21 cellular contexts compared by ENCODE assay signal in genomic region chr1:164721037-164721496, GRCh38.
A peak's percentile ranks its signal among the peaks of the same experiment; 100 is the strongest.
DNase-seq lines count a peak whose midpoint lies in the region; ATAC-seq and TF ChIP-seq lines count a peak whose summit lies in the region.
"Had no signal": no experiment of that assay in that cellular context is flagged by ENCODE, and none has a peak within 500 bp of the region (broad histone marks: within the 10 kb centered on the region; RNA-seq: fewer than 3 reads in every experiment).

No MANE protein-coding gene starts in this region.

- H3K27ac ChIP-seq in body of pancreas (peak overlapping the region; percentile 1 to 72 (median 50)), lower lobe of right lung (peak overlapping the region; percentile 8), smooth muscle cell (ENCODE audit: low read depth) (peak overlapping the region; percentile 74), ovary (no peak overlapping the region), neuronal stem cell (replicated peaks; ENCODE audit: low read length) (no peak overlapping the region)

- H4K8ac ChIP-seq in neuronal stem cell (ENCODE audit: low read depth, low read length): no peak overlapping the region

- no peaks in the 10 kb centered on the region for H3K27me3 ChIP-seq in Loucy (ENCODE audit: insufficient read depth, low read length, poor library complexity, severe bottlenecking)
- H3K27me3 ChIP-seq in body of pancreas: no peaks in the 10 kb centered on the region
- no peaks in the 10 kb centered on the region for H3K27me3 ChIP-seq in lower lobe of right lung (ENCODE audit: low read depth)
- H3K27me3 ChIP-seq in smooth muscle cell (ENCODE audit: low read depth): no peaks in the 10 kb centered on the region
- H3K27me3 ChIP-seq in ovary: no peaks in the 10 kb centered on the region
- no peaks in the 10 kb centered on the region for H3K27me3 ChIP-seq in neuronal stem cell (ENCODE audit: control insufficient read depth in 3 of 3, insufficient read depth in 3 of 3, low read depth in 1 of 3, low read length in 3 of 3)
- H3K27me3 ChIP-seq: tibial nerve had no signal

- TF ChIP-seq CTCF in Loucy (conservative IDR thresholded peaks at IDR 0.05; ENCODE audit: low read length) (no peak), body of pancreas (IDR thresholded peaks at IDR 0.05) (no peak), lower lobe of right lung (IDR thresholded peaks at IDR 0.05) (no peak), smooth muscle cell (IDR thresholded peaks at IDR 0.05; ENCODE audit: borderline replicate concordance, insufficient read depth, poor library complexity, severe bottlenecking) (no peak), ovary (IDR thresholded peaks at IDR 0.05) (no peak)

- H2BK12ac ChIP-seq in neuronal stem cell (ENCODE audit: low read length): no peak overlapping the region

- H3K4me1 ChIP-seq in Loucy (ENCODE audit: insufficient read depth, low read length, poor library complexity, severe bottlenecking) (peaks cover 20% of the 10 kb centered on the region), body of pancreas (peaks cover 95% of the 10 kb centered on the region), lower lobe of right lung (peaks cover 50% of the 10 kb centered on the region), smooth muscle cell (ENCODE audit: low read depth) (peaks cover 11% of the 10 kb centered on the region), ovary (ENCODE audit: insufficient read depth) (peaks cover 29% of the 10 kb centered on the region), neuronal stem cell (ENCODE audit: control insufficient read depth in 2 of 2, insufficient read depth in 1 of 2, low read depth in 1 of 2, low read length in 2 of 2) (peaks cover 0 to 1% of the 10 kb centered on the region in 2 donors)

- no peak for TF ChIP-seq POLR2A in body of pancreas (IDR thresholded peaks at IDR 0.05)
- TF ChIP-seq POLR2A in ovary (IDR thresholded peaks at IDR 0.05): no peak

- no peak overlapping the region for H3K23ac ChIP-seq in neuronal stem cell (ENCODE audit: low read depth, low read length, poor library complexity)

- H4K91ac ChIP-seq in neuronal stem cell (ENCODE audit: low read depth, low read length, poor library complexity): no peak overlapping the region

- H3K79me1 ChIP-seq in neuronal stem cell (ENCODE audit: low read depth, low read length): peaks cover 2% of the 10 kb centered on the region

- no peak for ATAC-seq in body of pancreas
- no peak for ATAC-seq in lower lobe of right lung
- no peak for ATAC-seq in HG03432 (IDR thresholded peaks at IDR 0.05; ENCODE audit: unreplicated experiment)
- ATAC-seq in GM19035 (IDR thresholded peaks at IDR 0.05; ENCODE audit: unreplicated experiment): no peak
- ATAC-seq: CD8-positive, alpha-beta T cell; stimulated activated naive CD8-positive, alpha-beta T cell treated with anti-CD3 and anti-CD28 coated beads, Interleukin-15, Interleukin-2, amounts not matched to agents 100 U/mL and 50 U/mL, for 24 hours had no signal

- DNase-seq in body of pancreas (no peak), lower lobe of right lung (no peak), smooth muscle cell (lab: John Stamatoyannopoulos, UW; ENCODE audit: unreplicated experiment) (no peak), ovary (no peak), neuronal stem cell (ENCODE audit: low spot score) (no peak)
- DNase-seq: activated CD4-positive, alpha-beta memory T cell treated with anti-CD3 and anti-CD28 coated beads, Interleukin-2, amount 10 ng/mL, durations not matched to agents 7 days and 5 days; activated naive CD4-positive, alpha-beta T cell; aorta; CD8-positive, alpha-beta T cell; DMS153; hypothalamus; naive thymus-derived CD4-positive, alpha-beta T cell; NCI-H1930; small intestine; stimulated activated CD4-positive, alpha-beta T cell treated with anti-CD3 and anti-CD28 coated beads, Interleukin-2, amount 100 ng/mL, for 48 hours; stimulated activated naive CD8-positive, alpha-beta T cell treated with anti-CD3 and anti-CD28 coated beads, Interleukin-15, Interleukin-2, amounts not matched to agents 100 U/mL and 50 U/mL, for 24 hours; T1000 had no signal

- no peak overlapping the region for H3K9ac ChIP-seq in Loucy (ENCODE audit: low read depth, low read length, poor library complexity, severe bottlenecking)
- peak overlapping the region; percentile 13 for H3K9ac ChIP-seq in smooth muscle cell (ENCODE audit: low read depth)
- no peak overlapping the region for H3K9ac ChIP-seq in neuronal stem cell (ENCODE audit: low read depth, low read length, poor library complexity)

- H2BK15ac ChIP-seq in neuronal stem cell (ENCODE audit: low read length): no peak overlapping the region

- intact Hi-C loops in body of pancreas (cut with DNase I): no loop called here
- intact Hi-C loops in lower lobe of right lung (cut with DNase I): no loop called here
- intact Hi-C loops in ovary (cut with DNase I): loop anchor here in 1 of 4 donors (10.0 kb wide), 1 partner anchor 64 kb away; no protein-coding TSS in a partner anchor

- peak overlapping the region; percentile 35 for H3K4me3 ChIP-seq in Loucy (ENCODE audit: low read length, poor library complexity, severe bottlenecking)
- no peak overlapping the region for H3K4me3 ChIP-seq in body of pancreas
- H3K4me3 ChIP-seq in lower lobe of right lung: no peak overlapping the region
- H3K4me3 ChIP-seq in smooth muscle cell: no peak overlapping the region
- H3K4me3 ChIP-seq in ovary: no peak overlapping the region
- no peak overlapping the region for H3K4me3 ChIP-seq in neuronal stem cell (ENCODE audit: low read length in 2 of 2)
- H3K4me3 ChIP-seq: tibial nerve had no signal

- H3F3A ChIP-seq in Loucy (ENCODE audit: low read depth): no peaks in the 10 kb centered on the region
- H3F3A ChIP-seq in smooth muscle cell (ENCODE audit: low read depth): peaks cover 7% of the 10 kb centered on the region

- H2BK5ac ChIP-seq in neuronal stem cell (ENCODE audit: low read length): no peak overlapping the region

- no peak overlapping the region for H3K18ac ChIP-seq in neuronal stem cell (ENCODE audit: low read length)

- 56 to 62% methylated on average over 6 of the region's 6 CpGs for WGBS in body of pancreas, 2 donors
- 61% methylated on average over 6 of the region's 6 CpGs for WGBS in smooth muscle cell (ENCODE audit: low lambda C conversion rate)
- WGBS in ovary, 3 donors: 47 to 51% (median 50%) methylated on average over 6 of the region's 6 CpGs
- WGBS in neuronal stem cell (ENCODE audit: extremely low coverage in 2 of 2, insufficient read length in 2 of 2, insufficient replicate concordance in 1 of 2), 2 donors: no CpG with 5 or more reads among the region's 6 CpGs

- H3K9me2 ChIP-seq in Loucy (replicated peaks; ENCODE audit: low read depth, low read length): no peaks in the 10 kb centered on the region

- H2AK5ac ChIP-seq in neuronal stem cell (ENCODE audit: low read depth, low read length): no peak overlapping the region

- no peak for TF ChIP-seq EP300 in ovary (IDR thresholded peaks at IDR 0.05)

- no peaks in the 10 kb centered on the region for H4K20me1 ChIP-seq in Loucy (ENCODE audit: insufficient read depth, low read length, poor library complexity, severe bottlenecking)
- H4K20me1 ChIP-seq in smooth muscle cell (ENCODE audit: low read depth): no peaks in the 10 kb centered on the region

- H3K4me2 ChIP-seq in Loucy (ENCODE audit: low read depth, low read length, poor library complexity, severe bottlenecking) (peak overlapping the region; percentile 63), smooth muscle cell (peak overlapping the region; percentile 49), neuronal stem cell (ENCODE audit: insufficient read depth, low read length, poor library complexity, severe bottlenecking) (no peak overlapping the region)

- no peaks in the 10 kb centered on the region for H3K9me3 ChIP-seq in Loucy (ENCODE audit: insufficient read depth, low read depth, low read length)
- H3K9me3 ChIP-seq in body of pancreas: no peaks in the 10 kb centered on the region
- no peaks in the 10 kb centered on the region for H3K9me3 ChIP-seq in lower lobe of right lung
- H3K9me3 ChIP-seq in smooth muscle cell (replicated peaks; ENCODE audit: low read depth): no peaks in the 10 kb centered on the region
- no peaks in the 10 kb centered on the region for H3K9me3 ChIP-seq in ovary
- peaks cover 0 to 9% of the 10 kb centered on the region in 2 donors for H3K9me3 ChIP-seq in neuronal stem cell (replicated peaks in 1 of 2; ENCODE audit: control insufficient read depth in 2 of 2, insufficient read depth in 1 of 2, low read depth in 1 of 2, low read length in 2 of 2)
- H3K9me3 ChIP-seq: tibial nerve had no signal

- no peak overlapping the region for H3K14ac ChIP-seq in neuronal stem cell (ENCODE audit: low read length)

- H3K79me2 ChIP-seq in Loucy (ENCODE audit: insufficient read depth, low read length) (no peaks in the 10 kb centered on the region), smooth muscle cell (ENCODE audit: low read depth) (peaks cover 39% of the 10 kb centered on the region)

- H2BK120ac ChIP-seq in neuronal stem cell (ENCODE audit: low read depth, low read length): no peak overlapping the region

- no peak overlapping the region for H3K4ac ChIP-seq in neuronal stem cell (ENCODE audit: low read length)

- H2AFZ ChIP-seq in Loucy (ENCODE audit: low read length) (no peak overlapping the region), smooth muscle cell (ENCODE audit: low read depth) (no peak overlapping the region), neuronal stem cell (ENCODE audit: low read length) (no peak overlapping the region)

- H3K36me3 ChIP-seq in Loucy (ENCODE audit: insufficient read depth, low read length) (no peaks in the 10 kb centered on the region), body of pancreas (replicated peaks in 1 of 2; ENCODE audit: insufficient read depth in 1 of 2, low read depth in 2 of 2) (no peaks in the 10 kb centered on the region), lower lobe of right lung (no peaks in the 10 kb centered on the region), smooth muscle cell (ENCODE audit: low read depth) (no peaks in the 10 kb centered on the region), ovary (no peaks in the 10 kb centered on the region), neuronal stem cell (replicated peaks in 1 of 2; ENCODE audit: control insufficient read depth in 2 of 2, insufficient read depth in 2 of 2, low read length in 2 of 2) (no peaks in the 10 kb centered on the region)
- H3K36me3 ChIP-seq: tibial nerve had no signal

Comparison
In these comparisons a context has a peak if more than half of its experiments do, and no peak if none do; other contexts are left out.
1. H3K27ac ChIP-seq: peak in body of pancreas (4 of 4), lower lobe of right lung (single experiment) and smooth muscle cell (single experiment); none in ovary (0 of 2) and neuronal stem cell (single experiment).